9 cellular contexts compared by ENCODE assay signal in genomic region chr1:24558902-24559791, GRCh38. TPM values are rescaled to one million over a fixed set of nuclear protein-coding genes. Genes with fewer than 3 reads are reported as not detected.
DNase-seq lines count a peak whose midpoint lies in the region; ATAC-seq, FAIRE-seq and TF ChIP-seq lines count a peak whose summit lies in the region.
"Had no signal": no experiment of that assay in that cellular context is flagged by ENCODE, and none has a peak within 500 bp of the region (broad histone marks: within the 10 kb centered on the region; RNA-seq: fewer than 3 reads in every experiment).

No MANE protein-coding gene starts in this region.

- no peak for ATAC-seq in activated T-cell treated with anti-CD3 and anti-CD28 coated beads, Interleukin-2, amount 50 U/mL, for 4 hours
- no peak for ATAC-seq in activated CD8-positive, alpha-beta T cell treated with anti-CD3 and anti-CD28 coated beads for 36 hours

- H2BK5ac ChIP-seq in mesenchymal stem cell (ENCODE audit: low read depth, low read length, poor library complexity, severe bottlenecking), result no peak overlapping the region

- no peak overlapping the region for H2BK120ac ChIP-seq in mesenchymal stem cell (ENCODE audit: low read depth, low read length)

- no peak overlapping the region for H4K8ac ChIP-seq in mesenchymal stem cell (ENCODE audit: low read length)

- POLR2A ChIA-PET in activated CD8-positive, alpha-beta T cell treated with anti-CD3 and anti-CD28 coated beads for 36 hours (lab: Charles Lee), result no interaction called here

- H4K20me1 ChIP-seq in BLaER1, result no peaks in the 10 kb centered on the region; the same call in 1 of the 2 replicates

- H3K27ac ChIP-seq in BLaER1 (no peak overlapping the region), colonic mucosa (no peak overlapping the region), mesenchymal stem cell (ENCODE audit: low read length, poor library complexity, severe bottlenecking) (peak overlapping the region; percentile 41), small intestine (ENCODE audit: low read depth in 1 of 2, low read length in 1 of 2) (no peak overlapping the region)

- WGBS in mesenchymal stem cell, result 61% methylated on average over 11 of the region's 12 CpGs
- 52 to 66% (median 59%) methylated on average over 12 of the region's 12 CpGs for WGBS in small intestine, 3 donors

- H2AFZ ChIP-seq in mesenchymal stem cell (ENCODE audit: low read depth, low read length), result no peak overlapping the region

- H3K4me2 ChIP-seq in BLaER1 (peak overlapping the region; percentile 61), mesenchymal stem cell (ENCODE audit: low read length, poor library complexity, severe bottlenecking) (peak overlapping the region; percentile 35)

- no peak overlapping the region for H2AK5ac ChIP-seq in mesenchymal stem cell (ENCODE audit: low read length, severe bottlenecking)

- no peak overlapping the region for H3K4me3 Mint-ChIP-seq in activated T-cell treated with anti-CD3 and anti-CD28 coated beads, Interleukin-2, amount 50 U/mL, for 4 hours
- no peak overlapping the region for H3K4me3 Mint-ChIP-seq in activated CD8-positive, alpha-beta T cell treated with anti-CD3 and anti-CD28 coated beads for 36 hours
- H3K4me3 Mint-ChIP-seq: stimulated activated naive CD8-positive, alpha-beta T cell treated with anti-CD3 and anti-CD28 coated beads, Interleukin-15, Interleukin-2, amounts not matched to agents 100 ng/mL and 50 ng/mL, for 24 hours had no signal

- H3K9ac ChIP-seq in BLaER1 (no peak overlapping the region), colonic mucosa (ENCODE audit: low read depth in 2 of 2, low read length in 2 of 2) (no peak overlapping the region), mesenchymal stem cell (ENCODE audit: low read length) (no peak overlapping the region)

- H3K79me1 ChIP-seq in mesenchymal stem cell (replicated peaks; ENCODE audit: low read length, poor library complexity, severe bottlenecking), result no peaks in the 10 kb centered on the region

- DNase-seq in NCI-H2029 (lab: John Stamatoyannopoulos, UW), result peak; percentile 74
- peak; percentile 49 for DNase-seq in colonic mucosa
- DNase-seq in mesenchymal stem cell, result peak; percentile 84
- no peak for DNase-seq in activated T-cell treated with anti-CD3 and anti-CD28 coated beads, Interleukin-2, amount 50 U/mL, for 4 hours
- no peak for DNase-seq in activated CD8-positive, alpha-beta T cell treated with anti-CD3 and anti-CD28 coated beads for 36 hours
- no peak for DNase-seq in small intestine
- no peak for DNase-seq in stimulated activated CD4-positive, alpha-beta T cell treated with anti-CD3 and anti-CD28 coated beads, Interleukin-4, amount 100 ng/mL, for 24 hours

- intact Hi-C loops in colonic mucosa (cut with DNase I), result no loop called here
- intact Hi-C loops in activated CD8-positive, alpha-beta T cell treated with anti-CD3 and anti-CD28 coated beads for 36 hours (cut with micrococcal nuclease), result no loop called here

- H3K23ac ChIP-seq in mesenchymal stem cell (ENCODE audit: low read length in 2 of 2), result no peak overlapping the region

- FAIRE-seq in small intestine (lab: Jason Lieb, UNC), result no peak

- no peak overlapping the region for H4K91ac ChIP-seq in mesenchymal stem cell (ENCODE audit: low read length)

- H3K18ac ChIP-seq in mesenchymal stem cell (ENCODE audit: low read depth in 1 of 2, low read length in 2 of 2), result peak overlapping the region in 1 of 2 experiments; percentile 37

- H3K36me3 ChIP-seq in BLaER1 (no peaks in the 10 kb centered on the region), colonic mucosa (no peaks in the 10 kb centered on the region), mesenchymal stem cell (ENCODE audit: control insufficient read depth in 1 of 2, insufficient read depth in 2 of 2, low read depth in 1 of 2, low read length in 2 of 2) (no peaks in the 10 kb centered on the region), small intestine (ENCODE audit: control insufficient read depth in 2 of 2, insufficient read depth in 2 of 2, low read length in 2 of 2) (no peaks in the 10 kb centered on the region)

- H3K14ac ChIP-seq in mesenchymal stem cell (ENCODE audit: low read length in 2 of 2), result no peak overlapping the region

- H3K4me1 Mint-ChIP-seq in activated T-cell treated with anti-CD3 and anti-CD28 coated beads, Interleukin-2, amount 50 U/mL, for 4 hours (ENCODE audit: low read depth), result peaks cover 15% of the 10 kb centered on the region
- peaks cover 14% of the 10 kb centered on the region for H3K4me1 Mint-ChIP-seq in activated CD8-positive, alpha-beta T cell treated with anti-CD3 and anti-CD28 coated beads for 36 hours (ENCODE audit: low read depth)

- no peaks in the 10 kb centered on the region for H3K9me3 Mint-ChIP-seq in activated T-cell treated with anti-CD3 and anti-CD28 coated beads, Interleukin-2, amount 50 U/mL, for 4 hours
- H3K9me3 Mint-ChIP-seq in activated CD8-positive, alpha-beta T cell treated with anti-CD3 and anti-CD28 coated beads for 36 hours, result no peaks in the 10 kb centered on the region
- H3K9me3 Mint-ChIP-seq: stimulated activated naive CD8-positive, alpha-beta T cell treated with anti-CD3 and anti-CD28 coated beads, Interleukin-15, Interleukin-2, amounts not matched to agents 100 ng/mL and 50 ng/mL, for 24 hours had no signal

- peaks cover 18% of the 10 kb centered on the region for H3K27me3 Mint-ChIP-seq in activated T-cell treated with anti-CD3 and anti-CD28 coated beads, Interleukin-2, amount 50 U/mL, for 4 hours (ENCODE audit: low read depth)
- H3K27me3 Mint-ChIP-seq in activated CD8-positive, alpha-beta T cell treated with anti-CD3 and anti-CD28 coated beads for 36 hours, result peaks cover 21% of the 10 kb centered on the region

- CTCF ChIA-PET in activated CD8-positive, alpha-beta T cell treated with anti-CD3 and anti-CD28 coated beads for 36 hours (lab: Charles Lee), result interaction anchor here (1.1 kb wide), 1 partner anchor 28 kb away, joined by 4 read pairs; no protein-coding TSS in a partner anchor

- no peak for TF ChIP-seq CTCF in colonic mucosa (IDR thresholded peaks at IDR 0.05)
- TF ChIP-seq CTCF in activated CD8-positive, alpha-beta T cell treated with anti-CD3 and anti-CD28 coated beads for 36 hours (IDR thresholded peaks at IDR 0.05), result no peak

- no peak overlapping the region for H2BK12ac ChIP-seq in mesenchymal stem cell (ENCODE audit: low read length in 2 of 2)

- no peaks in the 10 kb centered on the region for H3K9me3 ChIP-seq in BLaER1
- H3K9me3 ChIP-seq in colonic mucosa, result no peaks in the 10 kb centered on the region
- H3K9me3 ChIP-seq in mesenchymal stem cell (ENCODE audit: control insufficient read depth, low read length), result no peaks in the 10 kb centered on the region
- no peaks in the 10 kb centered on the region for H3K9me3 ChIP-seq in small intestine (ENCODE audit: control insufficient read depth, low read depth)

- H3K27me3 ChIP-seq in BLaER1 (peaks cover 51% of the 10 kb centered on the region), colonic mucosa (no peaks in the 10 kb centered on the region), mesenchymal stem cell (ENCODE audit: control insufficient read depth in 1 of 2, insufficient read depth in 1 of 2, low read length in 2 of 2) (peaks cover 18 to 69% of the 10 kb centered on the region in 2 experiments), small intestine (ENCODE audit: control insufficient read depth in 2 of 2, insufficient read depth in 2 of 2, low read length in 2 of 2) (peaks cover 0 to 5% of the 10 kb centered on the region in 2 donors)

- H3K4me3 ChIP-seq in BLaER1 (no peak overlapping the region), colonic mucosa (no peak overlapping the region), mesenchymal stem cell (ENCODE audit: insufficient read depth in 1 of 2, low read depth in 1 of 2, low read length in 2 of 2) (no peak overlapping the region), small intestine (ENCODE audit: low read depth in 1 of 2, low read length in 2 of 2) (no peak overlapping the region)

- H3K4me1 ChIP-seq in BLaER1, result peaks cover 42% of the 10 kb centered on the region
- H3K4me1 ChIP-seq in colonic mucosa, result no peaks in the 10 kb centered on the region
- H3K4me1 ChIP-seq in mesenchymal stem cell (ENCODE audit: control insufficient read depth, insufficient read depth, low read depth, low read length), result peaks cover 43% of the 10 kb centered on the region
- H3K4me1 ChIP-seq in small intestine (ENCODE audit: control insufficient read depth in 2 of 2, insufficient read depth in 1 of 2, low read depth in 1 of 2, low read length in 1 of 2), result peaks cover 0 to 5% of the 10 kb centered on the region in 2 donors

- H3K4ac ChIP-seq in mesenchymal stem cell (ENCODE audit: low read depth in 1 of 2, low read length in 2 of 2), result no peak overlapping the region

- H3K27ac Mint-ChIP-seq in activated CD8-positive, alpha-beta T cell treated with anti-CD3 and anti-CD28 coated beads for 36 hours, result no peak overlapping the region
- H3K27ac Mint-ChIP-seq: stimulated activated naive CD8-positive, alpha-beta T cell treated with anti-CD3 and anti-CD28 coated beads, Interleukin-15, Interleukin-2, amounts not matched to agents 100 ng/mL and 50 ng/mL, for 24 hours had no signal

- no peaks in the 10 kb centered on the region for H3K36me3 Mint-ChIP-seq in activated T-cell treated with anti-CD3 and anti-CD28 coated beads, Interleukin-2, amount 50 U/mL, for 4 hours (ENCODE audit: insufficient read depth)
- no peaks in the 10 kb centered on the region for H3K36me3 Mint-ChIP-seq in activated CD8-positive, alpha-beta T cell treated with anti-CD3 and anti-CD28 coated beads for 36 hours (ENCODE audit: low read depth)

- no peak overlapping the region for H2BK15ac ChIP-seq in mesenchymal stem cell (ENCODE audit: low read depth, poor library complexity, severe bottlenecking)

RNA-seq across cellular contexts. Expression of gene NCMAP, which starts 3.3 kb away (rescaled TPM):
- total RNA-seq in colonic mucosa, result 1 to 10 TPM in 1 of 2 donors, under 1 TPM in 1; 0.72 to 2.7 TPM
- polyA plus RNA-seq in mesenchymal stem cell (2013, experiment 1 of 2), result 0.03 TPM
- polyA plus RNA-seq in mesenchymal stem cell (2013, experiment 2 of 2), result 0.01 TPM
- total RNA-seq in activated T-cell treated with anti-CD3 and anti-CD28 coated beads, Interleukin-2, amount 50 U/mL, for 4 hours, result under 1 TPM in 2 of 3 donors, not detected in 1; 0.08 to 0.10 TPM
- under 1 TPM; 0.11 to 0.20 TPM for total RNA-seq in activated CD8-positive, alpha-beta T cell treated with anti-CD3 and anti-CD28 coated beads for 36 hours
- polyA plus RNA-seq in small intestine, result 1 to 10 TPM in 2 of 3 donors, under 1 TPM in 1; 0.81 to 4.7 (median 1.3) TPM

RNA-seq across cellular contexts. Expression of gene RCAN3, which starts 56.5 kb away (rescaled TPM):
- total RNA-seq in colonic mucosa, result 10 to 100 TPM; 12.6 to 15.1 TPM
- polyA plus RNA-seq in mesenchymal stem cell (2013, experiment 1 of 2), result 16.3 TPM
- polyA plus RNA-seq in mesenchymal stem cell (2013, experiment 2 of 2), result 16.9 TPM
- 10 to 100 TPM; 45.0 to 51.7 (median 47.4) TPM for total RNA-seq in activated T-cell treated with anti-CD3 and anti-CD28 coated beads, Interleukin-2, amount 50 U/mL, for 4 hours
- total RNA-seq in activated CD8-positive, alpha-beta T cell treated with anti-CD3 and anti-CD28 coated beads for 36 hours, result 10 to 100 TPM; 55.3 to 56.8 TPM
- polyA plus RNA-seq in small intestine, result 1 to 10 TPM; 1.9 to 5.1 (median 3.4) TPM

Comparison
In these comparisons a context has a peak if more than half of its experiments do, and no peak if none do; other contexts are left out.
1. DNase-seq: peak in NCI-H2029 (single experiment), colonic mucosa (single experiment) and mesenchymal stem cell (single experiment); none in activated T-cell treated with anti-CD3 and anti-CD28 coated beads, Interleukin-2, amount 50 U/mL, for 4 hours (single experiment), activated CD8-positive, alpha-beta T cell treated with anti-CD3 and anti-CD28 coated beads for 36 hours (single experiment), small intestine (single experiment) and stimulated activated CD4-positive, alpha-beta T cell treated with anti-CD3 and anti-CD28 coated beads, Interleukin-4, amount 100 ng/mL, for 24 hours (single experiment).